ENCODE assay signal across 16 cellular contexts in genomic region chr12:26077915-26078314, GRCh38. TPM values are rescaled to one million over a fixed set of nuclear protein-coding genes. Genes with fewer than 3 reads are reported as not detected.
DNase-seq lines count a peak whose midpoint lies in the region; ATAC-seq and TF ChIP-seq lines count a peak whose summit lies in the region.
"Had no signal": no experiment of that assay in that cellular context is flagged by ENCODE, and none has a peak within 500 bp of the region (broad histone marks: within the 10 kb centered on the region; RNA-seq: fewer than 3 reads in every experiment).

No MANE protein-coding gene starts in this region.

- no peaks in the 10 kb centered on the region for H3K4me1 ChIP-seq in right lobe of liver

- intact Hi-C loops in right lobe of liver (cut with DNase I): no loop called here

- no peak for TF ChIP-seq POLR2A in right lobe of liver (IDR thresholded peaks at IDR 0.05)

- peaks cover 16% of the 10 kb centered on the region for H3K4me1 Mint-ChIP-seq in HFFc6 (ENCODE audit: low read depth)

- no peak overlapping the region for H3K4me3 Mint-ChIP-seq in HFFc6

- no peak overlapping the region for H3K27ac Mint-ChIP-seq in HFFc6

- WGBS in right lobe of liver (ENCODE audit: insufficient coverage, low coverage, low lambda C conversion rate, missing lambda C conversion rate): 79% methylated on average over 2 of the region's 2 CpGs

- no peak overlapping the region for H3K4me3 ChIP-seq in right lobe of liver

- peaks cover under 1% of the 10 kb centered on the region; the same call in 1 of the 2 replicates for H3K27me3 Mint-ChIP-seq in HFFc6 (ENCODE audit: insufficient read depth)

- H3K36me3 Mint-ChIP-seq in HFFc6 (ENCODE audit: low read depth): peaks cover 38% of the 10 kb centered on the region

- TF ChIP-seq CTCF in HFFc6 (IDR thresholded peaks at IDR 0.05) (no peak), right lobe of liver (IDR thresholded peaks at IDR 0.05) (no peak)

- H3K36me3 ChIP-seq in right lobe of liver: no peaks in the 10 kb centered on the region

- no peaks in the 10 kb centered on the region for H3K27me3 ChIP-seq in right lobe of liver

- no peak for ATAC-seq in right lobe of liver
- no peak for ATAC-seq in GM19463 (IDR thresholded peaks at IDR 0.05; ENCODE audit: unreplicated experiment)
- ATAC-seq: HCT116 had no signal

- H3K9me3 ChIP-seq in right lobe of liver: no peaks in the 10 kb centered on the region

- no peak overlapping the region for H3K27ac ChIP-seq in right lobe of liver
- H3K27ac ChIP-seq: KMS-11 had no signal

- peaks cover 12% of the 10 kb centered on the region for H3K9me3 Mint-ChIP-seq in HFFc6

- peak; percentile 20 for DNase-seq in AG20443 (ENCODE audit: low spot score)
- DNase-seq in HFFc6: peak; percentile 26
- peak; percentile 16 for DNase-seq in RPMI7951 (ENCODE audit: low read depth)
- DNase-seq in iris pigment epithelial cell (ENCODE audit: low read depth): peak; percentile 64
- DNase-seq in right lobe of liver: no peak
- DNase-seq in activated CD4-positive, alpha-beta T cell treated with anti-CD3 and anti-CD28 coated beads, Interleukin-2, amount 50 U/mL, for 4 hours: no peak
- DNase-seq in DMS153 (lab: John Stamatoyannopoulos, UW): no peak
- DNase-seq: C1 segment of cervical spinal cord, DMS 273 treated with DMSO at 0.1 percent for 48 hours, MM.1S, NCI-H187 treated with DMSO at 0.1 percent for 48 hours, NCI-H2171 treated with DMSO at 0.1 percent for 48 hours, NCI-H510A treated with DMSO at 0.1 percent for 48 hours had no signal

RNA-seq across cellular contexts. Expression of gene BHLHE41, which starts 46.9 kb away (rescaled TPM):
- 10 to 100 TPM; 12.3 to 17.6 (median 13.8) TPM for total RNA-seq in HFFc6 (2021; fragmentation: NEBNext Ultra II Directional; extraction: Animal tissue kit (Norgen Biotek cat#: 25700))
- total RNA-seq in RPMI7951 (2014; rRNA removed; shearing (Covaris generic)): 7.8 and 9.1 TPM in 2 replicates
- 1 to 10 TPM in 2 of 6 experiments, under 1 TPM in 4; 0.43 to 1.3 (median 0.84) TPM for total RNA-seq in right lobe of liver

Comparison
In these comparisons a context has a peak if more than half of its experiments do, and no peak if none do; other contexts are left out.
1. DNase-seq: peak in AG20443 (single experiment), HFFc6 (single experiment), RPMI7951 (single experiment) and iris pigment epithelial cell (single experiment); none in right lobe of liver (0 of 3), activated CD4-positive, alpha-beta T cell treated with anti-CD3 and anti-CD28 coated beads, Interleukin-2, amount 50 U/mL, for 4 hours (0 of 2) and DMS153 (single experiment).